ENCODE assay signal across 1 cellular context in the genomic region with DNA sequence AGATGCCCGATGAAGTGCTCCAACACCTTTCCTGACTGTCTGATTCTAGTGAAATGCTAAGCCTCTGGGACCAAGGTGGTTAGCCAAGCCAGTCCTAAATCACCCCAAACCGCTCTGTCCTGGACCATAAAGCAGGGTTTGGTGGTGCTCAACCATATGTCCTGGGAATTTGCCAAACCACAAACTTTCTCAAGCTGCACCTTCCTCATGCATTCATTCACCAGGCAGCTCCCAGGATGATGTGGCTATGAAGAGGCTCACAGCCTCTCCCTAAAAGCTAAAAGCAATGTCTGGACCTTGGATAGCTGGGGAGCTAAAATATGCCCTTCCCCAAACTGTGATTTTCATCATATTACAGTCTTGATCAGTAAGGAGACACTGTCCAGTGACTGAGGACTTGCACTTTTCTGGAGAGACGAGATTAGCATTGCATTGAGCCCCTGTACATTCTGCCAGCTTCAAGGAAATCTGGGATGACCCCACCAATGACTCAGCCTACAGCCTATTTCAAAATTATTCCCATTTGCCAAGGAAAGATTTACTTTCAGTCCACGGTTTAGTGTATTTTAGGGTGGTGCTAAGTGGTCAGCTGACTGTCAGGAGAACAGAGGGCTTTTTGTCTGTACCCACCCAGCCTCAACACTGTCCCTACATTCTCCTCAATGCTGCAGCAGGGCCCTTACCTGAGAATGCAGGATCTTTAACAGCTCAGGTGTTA.
TF ChIP-seq lines count a peak whose summit lies in the region.

No MANE protein-coding gene starts in this region.

TF ChIP-seq in HepG2, 621 proteins besides CTCF, POLR2A, EP300 and RAD21:
- TF ChIP-seq, protein P1, sequence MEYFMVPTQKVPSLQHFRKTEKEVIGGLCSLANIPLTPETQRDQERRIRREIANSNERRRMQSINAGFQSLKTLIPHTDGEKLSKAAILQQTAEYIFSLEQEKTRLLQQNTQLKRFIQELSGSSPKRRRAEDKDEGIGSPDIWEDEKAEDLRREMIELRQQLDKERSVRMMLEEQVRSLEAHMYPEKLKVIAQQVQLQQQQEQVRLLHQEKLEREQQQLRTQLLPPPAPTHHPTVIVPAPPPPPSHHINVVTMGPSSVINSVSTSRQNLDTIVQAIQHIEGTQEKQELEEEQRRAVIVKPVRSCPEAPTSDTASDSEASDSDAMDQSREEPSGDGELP (IDR thresholded peaks at IDR 0.05; ENCODE audit: borderline replicate concordance, low read depth) = peak; percentile 36; the same call in 1 of the 2 replicates
- peak; percentile 32; the same call in 1 of the 2 replicates for TF ChIP-seq FOSL2 (CRISPR knock-in tag; IDR thresholded peaks at IDR 0.05)
